27 cellular contexts compared by ENCODE assay signal in the genomic region with DNA sequence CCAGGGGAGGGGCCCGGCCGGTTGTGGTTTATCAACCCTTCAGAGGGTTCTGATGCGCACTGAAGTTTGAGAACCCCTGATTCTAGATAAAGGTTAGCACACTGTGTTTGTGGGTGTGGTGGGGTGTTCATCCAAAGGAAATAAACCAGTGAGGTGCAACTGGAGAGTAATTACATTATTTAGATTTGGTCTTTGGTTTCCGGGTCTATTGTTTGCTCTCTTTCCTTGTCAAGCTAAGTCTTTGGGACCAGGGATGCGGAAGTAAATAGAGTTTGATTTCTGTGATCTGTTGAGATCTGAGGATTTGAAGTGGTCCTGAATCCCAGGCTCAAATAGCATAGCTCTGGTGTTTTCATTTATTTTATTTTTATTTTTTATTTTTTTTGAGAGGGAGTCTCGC. TPM values are rescaled to one million over a fixed set of nuclear protein-coding genes. Genes with fewer than 3 reads are reported as not detected.
"Had no signal": no experiment of that assay in that cellular context is flagged by ENCODE, and none has a peak within 500 bp of the region (broad histone marks: within the 10 kb centered on the region; RNA-seq: fewer than 3 reads in every experiment).

No MANE protein-coding gene starts in this region.

- H3K27ac ChIP-seq: colonic mucosa, epithelial cell of prostate, esophagus squamous epithelium, gastrocnemius medialis, heart right ventricle, left lung, lower lobe of right lung had no signal

- H3K9me3 ChIP-seq: colonic mucosa, esophagus squamous epithelium, gastrocnemius medialis, heart right ventricle, left lung, lower lobe of right lung had no signal

- H3K4me1 ChIP-seq: colonic mucosa, left lung, lower lobe of right lung had no signal

- DNase-seq: colonic mucosa; cortex of kidney; effector CD8-positive, alpha-beta T cell; effector memory CD8-positive, alpha-beta T cell; endodermal cell; erythroblast; esophagus squamous epithelium; foreskin fibroblast; foreskin melanocyte; gastrocnemius medialis; glutamatergic neuron; head of caudate nucleus; heart right ventricle; hippocampal formation; immature natural killer cell; islet precursor cell; kidney; kidney glomerular epithelial cell; left lung; left ventricle myocardium superior; lower lobe of right lung; mesenchymal stem cell; naive thymus-derived CD4-positive, alpha-beta T cell had no signal

- FAIRE-seq: endometrium, kidney had no signal

- H3K4me3 ChIP-seq: colonic mucosa, esophagus squamous epithelium, gastrocnemius medialis, heart right ventricle, left lung, lower lobe of right lung had no signal

- ATAC-seq: effector memory CD8-positive, alpha-beta T cell; esophagus mucosa; gastrocnemius medialis; heart right ventricle; left lung; left ventricle myocardium superior; lower lobe of right lung; naive thymus-derived CD4-positive, alpha-beta T cell had no signal

- H3K27me3 ChIP-seq: colonic mucosa, gastrocnemius medialis, left lung had no signal

- H3K36me3 ChIP-seq: colonic mucosa, esophagus squamous epithelium, gastrocnemius medialis, heart right ventricle, left lung, lower lobe of right lung had no signal

RNA-seq across cellular contexts. Expression of gene CLMP, which starts 50.5 kb away (rescaled TPM):
- total RNA-seq: lung microvascular endothelial cell had no signal
